ENCODE assay signal across 1 cellular context in the genomic region with DNA sequence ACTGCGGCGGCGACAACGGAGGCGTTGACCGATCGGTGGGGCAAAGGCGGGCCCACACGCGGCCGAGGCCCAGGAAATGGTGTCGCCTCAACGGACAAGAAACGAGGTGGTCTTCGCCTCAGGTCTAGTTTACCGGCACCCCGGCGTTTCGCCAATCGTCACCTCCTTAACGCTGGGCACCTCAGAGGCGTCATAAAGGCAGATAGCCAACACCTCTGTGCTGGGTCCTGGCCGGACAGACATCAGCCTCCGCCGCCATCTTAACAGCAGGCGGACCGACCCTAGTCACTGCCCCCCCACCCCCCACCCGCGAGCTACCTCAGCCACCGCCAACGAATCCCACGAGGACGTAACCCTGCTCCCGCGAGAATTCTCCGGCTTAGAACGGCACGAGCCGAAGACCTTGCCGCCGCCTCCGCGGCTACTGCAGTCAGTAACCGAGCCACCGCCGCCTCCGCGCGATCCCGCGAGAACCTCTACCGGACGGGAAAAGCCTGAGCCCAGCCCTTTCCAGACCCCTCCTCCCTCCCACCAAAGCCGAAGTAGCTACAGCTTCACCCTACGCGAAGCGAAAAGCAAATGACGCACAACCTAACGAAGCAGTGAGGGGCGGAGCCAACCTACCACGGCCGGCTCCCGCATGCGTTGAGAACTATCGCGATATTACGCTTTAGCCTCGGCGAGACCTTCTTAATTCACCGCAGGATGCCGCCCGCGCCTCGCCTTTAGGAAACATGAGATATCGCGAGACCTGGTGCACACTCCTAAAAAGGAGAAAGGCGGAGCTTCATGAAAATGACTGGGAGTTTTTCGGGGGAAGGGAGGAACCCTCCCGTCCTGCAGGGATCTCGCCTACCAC.
TF ChIP-seq lines count a peak whose summit lies in the region.

No MANE protein-coding gene starts in this region.

TF ChIP-seq in HepG2, 621 proteins besides CTCF, POLR2A, EP300 and RAD21 (continued from another document and continues in another):
- TF ChIP-seq GFI1 (CRISPR knock-in tag; IDR thresholded peaks at IDR 0.05; ENCODE audit: borderline replicate concordance) (0 out of 2 replicates have a peak, but pooled peaks have one; percentile 32), NCOR1 (IDR thresholded peaks at IDR 0.05; ENCODE audit: borderline replicate concordance, low read length) (no peak), PLRG1 (conservative IDR thresholded peaks at IDR 0.05) (no peak), ZNF570 (CRISPR knock-in tag; IDR thresholded peaks at IDR 0.05; ENCODE audit: borderline replicate concordance) (no peak), TEAD3 (CRISPR knock-in tag; optimal IDR thresholded peaks at IDR 0.05; ENCODE audit: borderline replicate concordance) (peak; percentile 6), POGZ (CRISPR knock-in tag; IDR thresholded peaks at IDR 0.05) (peak; percentile 47; the same call in 1 of the 2 replicates), SRSF1 (optimal IDR thresholded peaks at IDR 0.05; ENCODE audit: low read depth, low read length) (peak; percentile 80), FOXJ3 (CRISPR knock-in tag; IDR thresholded peaks at IDR 0.05; ENCODE audit: borderline replicate concordance) (peak; percentile 40; the same call in 1 of the 2 replicates), ZNF260 (CRISPR knock-in tag; IDR thresholded peaks at IDR 0.05; ENCODE audit: borderline replicate concordance, low read depth) (no peak), ZNF335 (CRISPR knock-in tag; IDR thresholded peaks at IDR 0.05) (no peak), SRY (CRISPR knock-in tag; IDR thresholded peaks at IDR 0.05) (no peak), NFRKB (IDR thresholded peaks at IDR 0.05) (no peak), MAFG (CRISPR knock-in tag; IDR thresholded peaks at IDR 0.05) (no peak), SPEN (CRISPR knock-in tag; IDR thresholded peaks at IDR 0.05; ENCODE audit: low read depth) (peak; percentile 54; the same call in 1 of the 2 replicates), REL (CRISPR knock-in tag; conservative IDR thresholded peaks at IDR 0.05) (no peak), SALL1 (CRISPR knock-in tag; IDR thresholded peaks at IDR 0.05) (peak; percentile 15; the same call in 1 of the 2 replicates), ZNF337 (CRISPR knock-in tag; IDR thresholded peaks at IDR 0.05; ENCODE audit: borderline replicate concordance, low read depth) (no peak), KLF9 (CRISPR knock-in tag; IDR thresholded peaks at IDR 0.05; ENCODE audit: low read depth) (no peak), TAF1 (CRISPR knock-in tag; IDR thresholded peaks at IDR 0.05) (peak; percentile 50), YEATS2 (CRISPR knock-in tag; IDR thresholded peaks at IDR 0.05; ENCODE audit: borderline replicate concordance) (peak; percentile 79), ZNF549 (CRISPR knock-in tag; IDR thresholded peaks at IDR 0.05) (no peak), ZNF709 (CRISPR knock-in tag; IDR thresholded peaks at IDR 0.05) (0 out of 2 replicates have a peak, but pooled peaks have one; percentile 31), NFIC (IDR thresholded peaks at IDR 0.05; ENCODE audit: low read length) (no peak), RBM22 (optimal IDR thresholded peaks at IDR 0.05; ENCODE audit: low read length) (peak; percentile 18), ZNF282 (IDR thresholded peaks at IDR 0.05; ENCODE audit: partially characterized antibody) (no peak), ZC3H13 (CRISPR knock-in tag; IDR thresholded peaks at IDR 0.05) (peak; percentile 90), ZNF558 (CRISPR knock-in tag; IDR thresholded peaks at IDR 0.05; ENCODE audit: borderline replicate concordance) (peak; percentile 38; the same call in 1 of the 2 replicates), JUND (CRISPR knock-in tag; IDR thresholded peaks at IDR 0.05) (no peak), SNAPC2 (CRISPR knock-in tag; IDR thresholded peaks at IDR 0.05) (0 out of 2 replicates have a peak, but pooled peaks have one; percentile 20), ETV5 (CRISPR knock-in tag; IDR thresholded peaks at IDR 0.05; ENCODE audit: borderline replicate concordance) (no peak), KLF12 (CRISPR knock-in tag; IDR thresholded peaks at IDR 0.05; ENCODE audit: borderline replicate concordance) (no peak), GABPA (IDR thresholded peaks at IDR 0.05; ENCODE audit: low read depth, low read length) (no peak), GABPA (CRISPR knock-in tag; IDR thresholded peaks at IDR 0.05; ENCODE audit: low read depth) (peak; percentile 36), NRL (CRISPR knock-in tag; IDR thresholded peaks at IDR 0.05; ENCODE audit: borderline replicate concordance) (peak; percentile 49; the same call in 1 of the 2 replicates), ZNF446 (CRISPR knock-in tag; IDR thresholded peaks at IDR 0.05) (no peak), ZNF501 (CRISPR knock-in tag; IDR thresholded peaks at IDR 0.05) (no peak), WIZ (CRISPR knock-in tag; IDR thresholded peaks at IDR 0.05) (no peak), RBFOX2 (IDR thresholded peaks at IDR 0.05; ENCODE audit: low read depth, low read length) (peak; percentile 82), POLR2G (IDR thresholded peaks at IDR 0.05; ENCODE audit: low read depth, low read length) (peak; percentile 79), BRCA1 (CRISPR knock-in tag; IDR thresholded peaks at IDR 0.05) (no peak), ZFP90 (CRISPR knock-in tag; IDR thresholded peaks at IDR 0.05; ENCODE audit: borderline replicate concordance) (no peak), MAZ (IDR thresholded peaks at IDR 0.05; ENCODE audit: borderline replicate concordance, low read depth, low read length) (no peak), MAZ (CRISPR knock-in tag; IDR thresholded peaks at IDR 0.05; ENCODE audit: low read depth) (0 out of 2 replicates have a peak, but pooled peaks have one; percentile 29)
- TF ChIP-seq, protein P1, sequence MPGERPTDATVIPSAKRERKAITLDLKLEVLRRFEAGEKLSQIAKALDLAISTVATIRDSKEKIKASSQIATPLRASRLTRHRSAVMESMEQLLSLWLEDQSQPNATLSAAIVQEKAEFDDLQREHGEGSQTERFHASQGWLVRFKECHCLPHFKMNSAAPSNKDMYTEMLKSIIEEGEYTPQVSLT (CRISPR knock-in tag; IDR thresholded peaks at IDR 0.05; ENCODE audit: borderline replicate concordance, low read depth): no peak
- TF ChIP-seq, protein P2, sequence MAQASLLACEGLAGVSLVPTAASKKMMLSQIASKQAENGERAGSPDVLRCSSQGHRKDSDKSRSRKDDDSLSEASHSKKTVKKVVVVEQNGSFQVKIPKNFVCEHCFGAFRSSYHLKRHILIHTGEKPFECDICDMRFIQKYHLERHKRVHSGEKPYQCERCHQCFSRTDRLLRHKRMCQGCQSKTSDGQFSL (CRISPR knock-in tag; IDR thresholded peaks at IDR 0.05): peak; percentile 87; the same call in 1 of the 2 replicates
- TF ChIP-seq, protein P3, sequence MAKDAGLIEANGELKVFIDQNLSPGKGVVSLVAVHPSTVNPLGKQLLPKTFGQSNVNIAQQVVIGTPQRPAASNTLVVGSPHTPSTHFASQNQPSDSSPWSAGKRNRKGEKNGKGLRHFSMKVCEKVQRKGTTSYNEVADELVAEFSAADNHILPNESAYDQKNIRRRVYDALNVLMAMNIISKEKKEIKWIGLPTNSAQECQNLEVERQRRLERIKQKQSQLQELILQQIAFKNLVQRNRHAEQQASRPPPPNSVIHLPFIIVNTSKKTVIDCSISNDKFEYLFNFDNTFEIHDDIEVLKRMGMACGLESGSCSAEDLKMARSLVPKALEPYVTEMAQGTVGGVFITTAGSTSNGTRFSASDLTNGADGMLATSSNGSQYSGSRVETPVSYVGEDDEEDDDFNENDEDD (CRISPR knock-in tag; IDR thresholded peaks at IDR 0.05; ENCODE audit: borderline replicate concordance): no peak
- TF ChIP-seq, protein P4, sequence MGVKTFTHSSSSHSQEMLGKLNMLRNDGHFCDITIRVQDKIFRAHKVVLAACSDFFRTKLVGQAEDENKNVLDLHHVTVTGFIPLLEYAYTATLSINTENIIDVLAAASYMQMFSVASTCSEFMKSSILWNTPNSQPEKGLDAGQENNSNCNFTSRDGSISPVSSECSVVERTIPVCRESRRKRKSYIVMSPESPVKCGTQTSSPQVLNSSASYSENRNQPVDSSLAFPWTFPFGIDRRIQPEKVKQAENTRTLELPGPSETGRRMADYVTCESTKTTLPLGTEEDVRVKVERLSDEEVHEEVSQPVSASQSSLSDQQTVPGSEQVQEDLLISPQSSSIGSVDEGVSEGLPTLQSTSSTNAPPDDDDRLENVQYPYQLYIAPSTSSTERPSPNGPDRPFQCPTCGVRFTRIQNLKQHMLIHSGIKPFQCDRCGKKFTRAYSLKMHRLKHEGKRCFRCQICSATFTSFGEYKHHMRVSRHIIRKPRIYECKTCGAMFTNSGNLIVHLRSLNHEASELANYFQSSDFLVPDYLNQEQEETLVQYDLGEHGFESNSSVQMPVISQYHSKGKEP (CRISPR knock-in tag; IDR thresholded peaks at IDR 0.05): no peak
- TF ChIP-seq, protein P5, sequence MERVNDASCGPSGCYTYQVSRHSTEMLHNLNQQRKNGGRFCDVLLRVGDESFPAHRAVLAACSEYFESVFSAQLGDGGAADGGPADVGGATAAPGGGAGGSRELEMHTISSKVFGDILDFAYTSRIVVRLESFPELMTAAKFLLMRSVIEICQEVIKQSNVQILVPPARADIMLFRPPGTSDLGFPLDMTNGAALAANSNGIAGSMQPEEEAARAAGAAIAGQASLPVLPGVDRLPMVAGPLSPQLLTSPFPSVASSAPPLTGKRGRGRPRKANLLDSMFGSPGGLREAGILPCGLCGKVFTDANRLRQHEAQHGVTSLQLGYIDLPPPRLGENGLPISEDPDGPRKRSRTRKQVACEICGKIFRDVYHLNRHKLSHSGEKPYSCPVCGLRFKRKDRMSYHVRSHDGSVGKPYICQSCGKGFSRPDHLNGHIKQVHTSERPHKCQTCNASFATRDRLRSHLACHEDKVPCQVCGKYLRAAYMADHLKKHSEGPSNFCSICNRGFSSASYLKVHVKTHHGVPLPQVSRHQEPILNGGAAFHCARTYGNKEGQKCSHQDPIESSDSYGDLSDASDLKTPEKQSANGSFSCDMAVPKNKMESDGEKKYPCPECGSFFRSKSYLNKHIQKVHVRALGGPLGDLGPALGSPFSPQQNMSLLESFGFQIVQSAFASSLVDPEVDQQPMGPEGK (CRISPR knock-in tag; IDR thresholded peaks at IDR 0.05): peak; percentile 30; the same call in 1 of the 2 replicates
- TF ChIP-seq, protein P6, sequence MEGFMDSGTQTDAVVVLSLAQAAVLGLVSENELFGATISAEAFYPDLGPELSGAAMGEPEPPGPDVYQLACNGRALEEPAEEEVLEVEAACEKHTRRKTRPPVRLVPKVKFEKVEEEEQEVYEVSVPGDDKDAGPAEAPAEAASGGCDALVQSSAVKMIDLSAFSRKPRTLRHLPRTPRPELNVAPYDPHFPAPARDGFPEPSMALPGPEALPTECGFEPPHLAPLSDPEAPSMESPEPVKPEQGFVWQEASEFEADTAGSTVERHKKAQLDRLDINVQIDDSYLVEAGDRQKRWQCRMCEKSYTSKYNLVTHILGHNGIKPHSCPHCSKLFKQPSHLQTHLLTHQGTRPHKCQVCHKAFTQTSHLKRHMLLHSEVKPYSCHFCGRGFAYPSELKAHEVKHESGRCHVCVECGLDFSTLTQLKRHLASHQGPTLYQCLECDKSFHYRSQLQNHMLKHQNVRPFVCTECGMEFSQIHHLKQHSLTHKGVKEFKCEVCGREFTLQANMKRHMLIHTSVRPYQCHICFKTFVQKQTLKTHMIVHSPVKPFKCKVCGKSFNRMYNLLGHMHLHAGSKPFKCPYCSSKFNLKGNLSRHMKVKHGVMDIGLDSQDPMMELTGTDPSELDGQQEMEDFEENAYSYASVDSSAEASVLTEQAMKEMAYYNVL (CRISPR knock-in tag; IDR thresholded peaks at IDR 0.05; ENCODE audit: borderline replicate concordance): no peak
- TF ChIP-seq, protein P7, sequence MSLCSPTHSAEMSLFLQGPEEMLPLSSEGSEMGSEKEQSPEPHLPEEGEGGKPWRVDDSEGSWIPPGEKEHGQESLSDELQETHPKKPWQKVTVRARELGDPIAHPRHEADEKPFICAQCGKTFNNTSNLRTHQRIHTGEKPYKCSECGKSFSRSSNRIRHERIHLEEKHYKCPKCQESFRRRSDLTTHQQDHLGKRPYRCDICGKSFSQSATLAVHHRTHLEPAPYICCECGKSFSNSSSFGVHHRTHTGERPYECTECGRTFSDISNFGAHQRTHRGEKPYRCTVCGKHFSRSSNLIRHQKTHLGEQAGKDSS (CRISPR knock-in tag; IDR thresholded peaks at IDR 0.05; ENCODE audit: borderline replicate concordance, low read depth): 0 out of 2 replicates have a peak, but pooled peaks have one; percentile 28
- TF ChIP-seq, protein P8, sequence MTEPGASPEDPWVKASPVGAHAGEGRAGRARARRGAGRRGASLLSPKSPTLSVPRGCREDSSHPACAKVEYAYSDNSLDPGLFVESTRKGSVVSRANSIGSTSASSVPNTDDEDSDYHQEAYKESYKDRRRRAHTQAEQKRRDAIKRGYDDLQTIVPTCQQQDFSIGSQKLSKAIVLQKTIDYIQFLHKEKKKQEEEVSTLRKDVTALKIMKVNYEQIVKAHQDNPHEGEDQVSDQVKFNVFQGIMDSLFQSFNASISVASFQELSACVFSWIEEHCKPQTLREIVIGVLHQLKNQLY (CRISPR knock-in tag; IDR thresholded peaks at IDR 0.05): 0 out of 2 replicates have a peak, but pooled peaks have one; percentile 28
- TF ChIP-seq, protein P9, sequence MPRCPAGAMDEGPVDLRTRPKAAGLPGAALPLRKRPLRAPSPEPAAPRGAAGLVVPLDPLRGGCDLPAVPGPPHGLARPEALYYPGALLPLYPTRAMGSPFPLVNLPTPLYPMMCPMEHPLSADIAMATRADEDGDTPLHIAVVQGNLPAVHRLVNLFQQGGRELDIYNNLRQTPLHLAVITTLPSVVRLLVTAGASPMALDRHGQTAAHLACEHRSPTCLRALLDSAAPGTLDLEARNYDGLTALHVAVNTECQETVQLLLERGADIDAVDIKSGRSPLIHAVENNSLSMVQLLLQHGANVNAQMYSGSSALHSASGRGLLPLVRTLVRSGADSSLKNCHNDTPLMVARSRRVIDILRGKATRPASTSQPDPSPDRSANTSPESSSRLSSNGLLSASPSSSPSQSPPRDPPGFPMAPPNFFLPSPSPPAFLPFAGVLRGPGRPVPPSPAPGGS (CRISPR knock-in tag; IDR thresholded peaks at IDR 0.05): 0 out of 2 replicates have a peak, but pooled peaks have one; percentile 20
- TF ChIP-seq, protein P10, sequence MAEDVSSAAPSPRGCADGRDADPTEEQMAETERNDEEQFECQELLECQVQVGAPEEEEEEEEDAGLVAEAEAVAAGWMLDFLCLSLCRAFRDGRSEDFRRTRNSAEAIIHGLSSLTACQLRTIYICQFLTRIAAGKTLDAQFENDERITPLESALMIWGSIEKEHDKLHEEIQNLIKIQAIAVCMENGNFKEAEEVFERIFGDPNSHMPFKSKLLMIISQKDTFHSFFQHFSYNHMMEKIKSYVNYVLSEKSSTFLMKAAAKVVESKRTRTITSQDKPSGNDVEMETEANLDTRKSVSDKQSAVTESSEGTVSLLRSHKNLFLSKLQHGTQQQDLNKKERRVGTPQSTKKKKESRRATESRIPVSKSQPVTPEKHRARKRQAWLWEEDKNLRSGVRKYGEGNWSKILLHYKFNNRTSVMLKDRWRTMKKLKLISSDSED (CRISPR knock-in tag; IDR thresholded peaks at IDR 0.05): no peak
- TF ChIP-seq, protein P11, sequence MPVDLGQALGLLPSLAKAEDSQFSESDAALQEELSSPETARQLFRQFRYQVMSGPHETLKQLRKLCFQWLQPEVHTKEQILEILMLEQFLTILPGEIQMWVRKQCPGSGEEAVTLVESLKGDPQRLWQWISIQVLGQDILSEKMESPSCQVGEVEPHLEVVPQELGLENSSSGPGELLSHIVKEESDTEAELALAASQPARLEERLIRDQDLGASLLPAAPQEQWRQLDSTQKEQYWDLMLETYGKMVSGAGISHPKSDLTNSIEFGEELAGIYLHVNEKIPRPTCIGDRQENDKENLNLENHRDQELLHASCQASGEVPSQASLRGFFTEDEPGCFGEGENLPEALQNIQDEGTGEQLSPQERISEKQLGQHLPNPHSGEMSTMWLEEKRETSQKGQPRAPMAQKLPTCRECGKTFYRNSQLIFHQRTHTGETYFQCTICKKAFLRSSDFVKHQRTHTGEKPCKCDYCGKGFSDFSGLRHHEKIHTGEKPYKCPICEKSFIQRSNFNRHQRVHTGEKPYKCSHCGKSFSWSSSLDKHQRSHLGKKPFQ (CRISPR knock-in tag; IDR thresholded peaks at IDR 0.05; ENCODE audit: insufficient replicate concordance): no peak
